Comparison of ENCODE assay signal across 8 cellular contexts in the genomic region with DNA sequence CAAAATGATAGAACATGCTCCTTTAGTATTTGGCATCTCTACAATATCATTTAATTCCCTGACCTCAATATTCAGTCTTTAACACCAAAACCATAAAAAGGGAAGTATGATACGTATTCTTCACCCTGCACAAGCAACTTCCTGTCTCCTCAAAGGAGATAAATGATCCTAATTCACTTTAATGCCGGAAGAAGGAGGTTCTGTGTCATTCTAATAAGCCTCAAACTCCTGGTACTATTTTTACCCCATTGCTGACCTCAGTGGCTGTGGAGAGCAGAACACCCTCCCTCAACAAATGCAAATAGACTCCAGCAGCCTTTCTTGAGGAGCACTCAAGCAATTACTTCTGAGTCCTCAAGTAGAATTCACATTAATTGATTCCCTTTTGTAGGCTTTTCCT.
DNase-seq lines count a peak whose midpoint lies in the region; ATAC-seq and TF ChIP-seq lines count a peak whose summit lies in the region.

No MANE protein-coding gene starts in this region.

- no peak overlapping the region for H3K4me3 Mint-ChIP-seq in immature natural killer cell

- H3F3A ChIP-seq in SK-N-SH (replicated peaks; ENCODE audit: insufficient read depth) = peaks cover 24% of the 10 kb centered on the region

- CTCF ChIA-PET in A673 (lab: Charles Lee) = no interaction called here
- CTCF ChIA-PET in SK-N-SH (lab: Yijun Ruan, JAX) = no interaction called here

- H2AFZ ChIP-seq in SK-N-SH (ENCODE audit: low read depth) = no peak overlapping the region; the same call in 1 of the 2 replicates

- TF ChIP-seq RAD21 in SK-N-SH (IDR thresholded peaks at IDR 0.05; ENCODE audit: low read length) = no peak

- no peak overlapping the region for H3K27ac Mint-ChIP-seq in immature natural killer cell

- H3K27ac ChIP-seq in A673 (ENCODE audit: low read depth, low read length, poor library complexity, severe bottlenecking) = no peak overlapping the region
- H3K27ac ChIP-seq in SK-N-SH (ENCODE audit: low read depth in 2 of 2, low read length in 1 of 2) = peak overlapping the region; percentile 50 to 65; a peak in 2 of 4 replicates

- H3K27me3 Mint-ChIP-seq in immature natural killer cell (ENCODE audit: low read depth in 3 of 3) = peaks cover 0 to 2% (median 0%) of the 10 kb centered on the region in 3 donors

- H3K4me1 ChIP-seq in A673 (ENCODE audit: insufficient read depth, low read length, poor library complexity, severe bottlenecking) (peaks cover 33% of the 10 kb centered on the region), SK-N-SH (ENCODE audit: control insufficient read depth in 1 of 2, insufficient read depth in 2 of 2, low read depth in 1 of 2, low read length in 1 of 2) (peaks cover 12 to 34% of the 10 kb centered on the region in 2 experiments)

- H3K36me3 ChIP-seq in A673 (ENCODE audit: insufficient read depth, low read length, poor library complexity, severe bottlenecking) (no peaks in the 10 kb centered on the region), SK-N-SH (replicated peaks in 1 of 2; ENCODE audit: control insufficient read depth in 1 of 2, insufficient read depth in 2 of 2, low read length in 1 of 2) (no peaks in the 10 kb centered on the region)

- peaks cover 0 to 7% (median 0%) of the 10 kb centered on the region in 6 donors for H3K9me3 Mint-ChIP-seq in immature natural killer cell

- POLR2A ChIA-PET in A673 (lab: Charles Lee; ENCODE audit: low non-redundant PET) (no interaction called here), SK-N-SH (lab: Yijun Ruan, JAX) (no interaction called here)

- H3K9me3 ChIP-seq in A673 (ENCODE audit: low read depth, low read length, poor library complexity, severe bottlenecking) = no peaks in the 10 kb centered on the region
- no peaks in the 10 kb centered on the region for H3K9me3 ChIP-seq in SK-N-SH

- no peaks in the 10 kb centered on the region for H4K20me1 ChIP-seq in SK-N-SH (ENCODE audit: insufficient read depth)

- no peak overlapping the region for H3K9ac ChIP-seq in SK-N-SH

- H3K9me2 ChIP-seq in SK-N-SH = no peaks in the 10 kb centered on the region

- peaks cover 4 to 6% of the 10 kb centered on the region in 2 donors for H3K4me1 Mint-ChIP-seq in immature natural killer cell

- TF ChIP-seq CTCF in A673 (conservative IDR thresholded peaks at IDR 0.05; ENCODE audit: low read depth, low read length) = no peak
- TF ChIP-seq CTCF in SK-N-SH (IDR thresholded peaks at IDR 0.05) = no peak

- H3K4me3 ChIP-seq in A673 (ENCODE audit: low read depth, low read length, poor library complexity, severe bottlenecking) (no peak overlapping the region), SK-N-SH (ENCODE audit: low read depth in 2 of 2, low read length in 1 of 2) (no peak overlapping the region)

- no peaks in the 10 kb centered on the region for H3K79me2 ChIP-seq in SK-N-SH (ENCODE audit: insufficient read depth)

- H3K36me3 Mint-ChIP-seq in immature natural killer cell = no peaks in the 10 kb centered on the region

- DNase-seq in A673 (ENCODE audit: low spot score) (peak; percentile 90), SK-N-SH (no peak), retina (peak; percentile 36), NCI-H2196 treated with DMSO at 0.1 percent for 48 hours (lab: John Stamatoyannopoulos, UW; ENCODE audit: unreplicated experiment) (no peak), immature natural killer cell (no peak), H4 (ENCODE audit: low spot score) (no peak)

- ATAC-seq in GM19324 (IDR thresholded peaks at IDR 0.05; ENCODE audit: low FRiP score, unreplicated experiment) = peak; percentile 75
- peak; percentile 99 for ATAC-seq in HG03159 (IDR thresholded peaks at IDR 0.05; ENCODE audit: unreplicated experiment)

- intact Hi-C loops in A673 (cut with micrococcal nuclease; ENCODE audit: unreplicated experiment) = no loop called here

- no TSS peak for BruUV-seq in A673 (replicated peaks; lab: Mats Ljungman, UMichigan)

- H3K4me2 ChIP-seq in SK-N-SH = peak overlapping the region; percentile 11; the same call in 1 of the 2 replicates

- H3K27me3 ChIP-seq in A673 (replicated peaks; ENCODE audit: insufficient read depth, low read depth, low read length, poor library complexity) (no peaks in the 10 kb centered on the region), SK-N-SH (ENCODE audit: insufficient read depth) (no peaks in the 10 kb centered on the region)

- WGBS in SK-N-SH (ENCODE audit: low lambda C conversion rate) = 21% methylated on average over 2 of the region's 2 CpGs

- no peak for TF ChIP-seq EP300 in SK-N-SH (IDR thresholded peaks at IDR 0.05; ENCODE audit: borderline replicate concordance in 1 of 2, low read depth in 1 of 2, low read length in 1 of 2)

TF ChIP-seq in SK-N-SH, 30 proteins besides CTCF, POLR2A, EP300 and RAD21:
- TF ChIP-seq MEF2A (IDR thresholded peaks at IDR 0.05; ENCODE audit: borderline replicate concordance, low read depth) (peak; percentile 54; the same call in 1 of the 2 replicates), FOSL2 (IDR thresholded peaks at IDR 0.05; ENCODE audit: borderline replicate concordance, low read depth) (no peak), GABPA (IDR thresholded peaks at IDR 0.05; ENCODE audit: low read depth) (peak; percentile 26; the same call in 1 of the 2 replicates), ELF1 (IDR thresholded peaks at IDR 0.05) (peak; percentile 36; the same call in 1 of the 2 replicates), NRF1 (IDR thresholded peaks at IDR 0.05; ENCODE audit: low read depth, low read length) (no peak), GATA2 (CRISPR knock-in tag; IDR thresholded peaks at IDR 0.05) (no peak), TCF12 (IDR thresholded peaks at IDR 0.05) (peak; percentile 45; the same call in 1 of the 2 replicates), JUND (IDR thresholded peaks at IDR 0.05) (no peak)
- TF ChIP-seq, protein P1, sequence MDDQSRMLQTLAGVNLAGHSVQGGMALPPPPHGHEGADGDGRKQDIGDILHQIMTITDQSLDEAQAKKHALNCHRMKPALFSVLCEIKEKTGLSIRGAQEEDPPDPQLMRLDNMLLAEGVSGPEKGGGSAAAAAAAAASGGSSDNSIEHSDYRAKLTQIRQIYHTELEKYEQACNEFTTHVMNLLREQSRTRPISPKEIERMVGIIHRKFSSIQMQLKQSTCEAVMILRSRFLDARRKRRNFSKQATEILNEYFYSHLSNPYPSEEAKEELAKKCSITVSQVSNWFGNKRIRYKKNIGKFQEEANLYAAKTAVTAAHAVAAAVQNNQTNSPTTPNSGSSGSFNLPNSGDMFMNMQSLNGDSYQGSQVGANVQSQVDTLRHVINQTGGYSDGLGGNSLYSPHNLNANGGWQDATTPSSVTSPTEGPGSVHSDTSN (IDR thresholded peaks at IDR 0.05) = peak; percentile 73

Comparison
In these comparisons a context has a peak if more than half of its experiments do, and no peak if none do; other contexts are left out.
1. DNase-seq: peak in A673 (single experiment) and retina (single experiment); none in SK-N-SH (single experiment), NCI-H2196 treated with DMSO at 0.1 percent for 48 hours (single experiment), immature natural killer cell (0 of 3) and H4 (single experiment).